ENCODE assay signal across 17 cellular contexts in genomic region chr7:46024263-46024916, GRCh38.
DNase-seq lines count a peak whose midpoint lies in the region; ATAC-seq and TF ChIP-seq lines count a peak whose summit lies in the region.
"Had no signal": no experiment of that assay in that cellular context is flagged by ENCODE, and none has a peak within 500 bp of the region (broad histone marks: within the 10 kb centered on the region; RNA-seq: fewer than 3 reads in every experiment).

No MANE protein-coding gene starts in this region.

- H3K4me3 ChIP-seq in adipocyte (ENCODE audit: low read length), result no peak overlapping the region
- no peak overlapping the region for H3K4me3 ChIP-seq in right lobe of liver
- H3K4me3 ChIP-seq in skeletal muscle satellite cell (ENCODE audit: low read length), result no peak overlapping the region
- H3K4me3 ChIP-seq: SK-N-MC had no signal

- peak overlapping the region; percentile 37 for H3K4me2 ChIP-seq in skeletal muscle satellite cell (ENCODE audit: low read length)

- intact Hi-C loops in right lobe of liver (cut with DNase I), result no loop called here

- H3K9me3 ChIP-seq in adipocyte (ENCODE audit: control insufficient read depth, low read length) (no peaks in the 10 kb centered on the region), right lobe of liver (no peaks in the 10 kb centered on the region), skeletal muscle satellite cell (replicated peaks; ENCODE audit: low read length) (no peaks in the 10 kb centered on the region)

- WGBS in right lobe of liver (ENCODE audit: insufficient coverage, low coverage, low lambda C conversion rate, missing lambda C conversion rate), result 41% methylated on average over 6 of the region's 6 CpGs

- H3K4me1 ChIP-seq in adipocyte (ENCODE audit: control insufficient read depth, insufficient read depth, low read length) (peaks cover 25% of the 10 kb centered on the region), right lobe of liver (peaks cover 0 to 9% (median 0%) of the 10 kb centered on the region in 4 donors), skeletal muscle satellite cell (ENCODE audit: control insufficient read depth, insufficient read depth, low read length) (peaks cover 14% of the 10 kb centered on the region)

- ATAC-seq in right lobe of liver (peak; percentile 31 to 92 (median 72)), HG02970 (IDR thresholded peaks at IDR 0.05; ENCODE audit: low FRiP score, unreplicated experiment) (no peak)
- ATAC-seq: PC-3 had no signal

- no peak overlapping the region for H3K9ac ChIP-seq in adipocyte (ENCODE audit: low read length)
- peak overlapping the region; percentile 31 for H3K9ac ChIP-seq in skeletal muscle satellite cell (ENCODE audit: low read depth, low read length)

- no peak overlapping the region for H3K27ac ChIP-seq in right lobe of liver
- H3K27ac ChIP-seq: 22Rv1, SK-N-MC had no signal

- TF ChIP-seq CTCF in right lobe of liver (IDR thresholded peaks at IDR 0.05), result no peak

- H3K36me3 ChIP-seq in adipocyte (ENCODE audit: control insufficient read depth, insufficient read depth, low read length, severe bottlenecking) (no peaks in the 10 kb centered on the region), right lobe of liver (no peaks in the 10 kb centered on the region), skeletal muscle satellite cell (ENCODE audit: insufficient read depth, low read length) (no peaks in the 10 kb centered on the region)

- H3K27me3 ChIP-seq in adipocyte (replicated peaks; ENCODE audit: control insufficient read depth, insufficient read depth, low read length) (no peaks in the 10 kb centered on the region), right lobe of liver (no peaks in the 10 kb centered on the region), skeletal muscle satellite cell (ENCODE audit: control insufficient read depth, insufficient read depth, low read length) (no peaks in the 10 kb centered on the region)

- DNase-seq in DMS53 (lab: John Stamatoyannopoulos, UW), result peak; percentile 51
- no peak for DNase-seq in DMS53 treated with DMSO at 0.1 percent for 48 hours (lab: John Stamatoyannopoulos, UW; ENCODE audit: unreplicated experiment)
- peak; percentile 84 for DNase-seq in adipocyte (ENCODE audit: low read depth)
- DNase-seq in right lobe of liver, result peak in 2 of 3 donors; percentile 32 to 58
- no peak for DNase-seq in NCI-H146 treated with DMSO at 0.1 percent for 48 hours (lab: John Stamatoyannopoulos, UW; ENCODE audit: unreplicated experiment)
- DNase-seq in HUDEP-2 (lab: John Stamatoyannopoulos, UW; ENCODE audit: unreplicated experiment in 76 of 76), result no peak
- DNase-seq: C1 segment of cervical spinal cord, MV-4-11, NCI-H1436, NCI-H2081, NCI-H2227 treated with DMSO at 0.1 percent for 48 hours, NCI-H69, PC-3 had no signal

- no peak for TF ChIP-seq POLR2A in right lobe of liver (IDR thresholded peaks at IDR 0.05)

Comparison
In these comparisons a context has a peak if more than half of its experiments do, and no peak if none do; other contexts are left out.
1. DNase-seq: peak in DMS53 (single experiment), adipocyte (single experiment) and right lobe of liver (2 of 3); none in DMS53 treated with DMSO at 0.1 percent for 48 hours (single experiment), NCI-H146 treated with DMSO at 0.1 percent for 48 hours (single experiment) and HUDEP-2 (0 of 76).